In the genomic region with DNA sequence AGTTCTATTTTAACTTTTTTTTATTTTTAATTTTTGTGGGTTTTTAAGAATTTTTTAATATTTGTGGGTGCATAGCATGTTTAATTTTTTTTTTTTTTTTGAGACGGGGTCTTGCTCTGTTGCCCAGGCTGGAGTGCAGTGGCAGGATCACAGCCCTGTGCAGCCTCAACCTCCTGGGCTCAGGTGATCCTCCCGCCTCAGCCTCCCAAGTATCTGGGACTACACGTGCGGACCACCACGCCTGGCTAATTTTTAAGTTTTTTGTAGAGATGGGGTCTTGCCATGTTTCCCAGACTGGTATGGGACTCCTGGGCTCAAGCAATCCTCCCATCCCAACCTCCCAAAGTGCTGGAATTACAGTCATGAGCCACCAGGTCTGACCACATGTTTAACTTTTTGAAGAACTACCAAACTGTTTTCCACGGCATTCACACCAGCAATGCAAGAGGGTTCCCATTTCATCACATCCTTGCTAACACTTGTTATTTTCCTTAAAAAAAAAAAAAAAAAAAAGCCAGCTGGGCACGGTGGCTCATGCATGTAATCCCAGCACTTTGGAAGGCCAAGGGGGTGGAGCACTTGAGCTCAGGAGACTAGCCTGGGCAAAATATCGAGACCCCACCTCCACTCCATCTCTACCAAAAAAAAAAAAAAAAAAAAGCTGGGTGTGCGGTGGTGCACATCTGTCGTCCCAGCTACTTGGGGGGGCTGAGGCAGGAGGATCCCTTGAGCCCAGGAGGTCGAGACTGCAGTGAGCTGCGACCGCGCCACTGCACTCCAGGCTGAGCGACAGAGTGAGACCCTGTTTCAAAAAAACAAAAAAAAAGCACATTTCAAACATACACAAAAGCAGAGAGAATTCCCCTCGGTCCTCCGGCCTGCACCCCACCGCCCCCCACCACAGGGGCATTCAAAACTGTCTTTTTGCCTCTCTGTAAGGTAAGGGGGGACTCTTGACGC, we compare ENCODE assay signal across 1 cellular context.
TF ChIP-seq lines count a peak whose summit lies in the region.

No MANE protein-coding gene starts in this region.

TF ChIP-seq in K562, 482 proteins besides CTCF, POLR2A, EP300 and RAD21 (continued from another document and continues in another):
- TF ChIP-seq, protein P1, sequence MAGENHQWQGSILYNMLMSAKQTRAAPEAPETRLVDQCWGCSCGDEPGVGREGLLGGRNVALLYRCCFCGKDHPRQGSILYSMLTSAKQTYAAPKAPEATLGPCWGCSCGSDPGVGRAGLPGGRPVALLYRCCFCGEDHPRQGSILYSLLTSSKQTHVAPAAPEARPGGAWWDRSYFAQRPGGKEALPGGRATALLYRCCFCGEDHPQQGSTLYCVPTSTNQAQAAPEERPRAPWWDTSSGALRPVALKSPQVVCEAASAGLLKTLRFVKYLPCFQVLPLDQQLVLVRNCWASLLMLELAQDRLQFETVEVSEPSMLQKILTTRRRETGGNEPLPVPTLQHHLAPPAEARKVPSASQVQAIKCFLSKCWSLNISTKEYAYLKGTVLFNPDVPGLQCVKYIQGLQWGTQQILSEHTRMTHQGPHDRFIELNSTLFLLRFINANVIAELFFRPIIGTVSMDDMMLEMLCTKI (IDR thresholded peaks at IDR 0.05; ENCODE audit: partially characterized antibody), result no peak
- TF ChIP-seq MEF2A (IDR thresholded peaks at IDR 0.05; ENCODE audit: control insufficient read depth, low read depth, low read length) (peak; percentile 10; the same call in 1 of the 2 replicates), ZSCAN29 (IDR thresholded peaks at IDR 0.05) (0 out of 2 replicates have a peak, but pooled peaks have one; percentile 36), CXXC5 (CRISPR knock-in tag; IDR thresholded peaks at IDR 0.05) (no peak), RFX5 (IDR thresholded peaks at IDR 0.05; ENCODE audit: low read depth, low read length) (no peak), ZBTB8A (IDR thresholded peaks at IDR 0.05; ENCODE audit: partially characterized antibody) (no peak), ILK (tag; IDR thresholded peaks at IDR 0.05; ENCODE audit: borderline replicate concordance, low read depth) (no peak), MECOM (CRISPR knock-in tag; IDR thresholded peaks at IDR 0.05) (0 out of 2 replicates have a peak, but pooled peaks have one; percentile 3), ZNF124 (CRISPR knock-in tag; IDR thresholded peaks at IDR 0.05) (no peak), DMBX1 (CRISPR knock-in tag; IDR thresholded peaks at IDR 0.05; ENCODE audit: borderline replicate concordance) (0 out of 2 replicates have a peak, but pooled peaks have one; percentile 26), HIVEP1 (CRISPR knock-in tag; IDR thresholded peaks at IDR 0.05) (no peak), LEF1 (IDR thresholded peaks at IDR 0.05) (no peak), RBFOX2 (IDR thresholded peaks at IDR 0.05; ENCODE audit: low read depth, low read length) (no peak), ZNF551 (CRISPR knock-in tag; IDR thresholded peaks at IDR 0.05) (no peak), MAFK (IDR thresholded peaks at IDR 0.05; ENCODE audit: low read length) (no peak), PRPF4 (IDR thresholded peaks at IDR 0.05; ENCODE audit: insufficient read depth, low read depth, low read length, poor library complexity, severe bottlenecking) (no peak), GTF2F1 (IDR thresholded peaks at IDR 0.05; ENCODE audit: low read depth, low read length) (no peak), DNMT1 (IDR thresholded peaks at IDR 0.05) (no peak), CHD4 (IDR thresholded peaks at IDR 0.05; ENCODE audit: insufficient read depth, insufficient replicate concordance, low read depth, low read length, poor library complexity, severe bottlenecking) (no peak), ZNF696 (CRISPR knock-in tag; conservative IDR thresholded peaks at IDR 0.05) (no peak), FOXA1 (IDR thresholded peaks at IDR 0.05; ENCODE audit: borderline replicate concordance) (no peak), GATA2 (CRISPR knock-in tag; IDR thresholded peaks at IDR 0.05) (no peak), DIDO1 (tag; IDR thresholded peaks at IDR 0.05; ENCODE audit: low read depth) (no peak), ZNF408 (CRISPR knock-in tag; IDR thresholded peaks at IDR 0.05; ENCODE audit: low read depth) (no peak), ZNF766 (CRISPR knock-in tag; conservative IDR thresholded peaks at IDR 0.05) (no peak), CCAR2 (IDR thresholded peaks at IDR 0.05; ENCODE audit: low read depth, low read length) (no peak), NR2C2 (CRISPR knock-in tag; IDR thresholded peaks at IDR 0.05) (no peak), NR2C2 (tag; IDR thresholded peaks at IDR 0.05) (no peak), ZNF121 (CRISPR knock-in tag; conservative IDR thresholded peaks at IDR 0.05) (no peak), NELFE (IDR thresholded peaks at IDR 0.05; ENCODE audit: insufficient read depth, insufficient read length) (no peak), E2F3 (CRISPR knock-in tag; IDR thresholded peaks at IDR 0.05) (no peak), ZNF232 (CRISPR knock-in tag; IDR thresholded peaks at IDR 0.05) (no peak), SIRT6 (IDR thresholded peaks at IDR 0.05; ENCODE audit: low read depth, low read length) (no peak), ZNF354B (CRISPR knock-in tag; IDR thresholded peaks at IDR 0.05) (no peak), ZC3H11A (IDR thresholded peaks at IDR 0.05; ENCODE audit: low read depth, low read length) (no peak; the same call in 1 of the 2 replicates), ERF (CRISPR knock-in tag; IDR thresholded peaks at IDR 0.05) (no peak), ZNF695 (CRISPR knock-in tag; IDR thresholded peaks at IDR 0.05) (no peak), TAF15 (IDR thresholded peaks at IDR 0.05; ENCODE audit: low read depth, low read length) (no peak; the same call in 1 of the 2 replicates), EGR1 (conservative IDR thresholded peaks at IDR 0.05) (no peak), NFE2L1 (tag; IDR thresholded peaks at IDR 0.05; ENCODE audit: borderline replicate concordance, low read depth) (no peak), YBX1 (IDR thresholded peaks at IDR 0.05) (0 out of 2 replicates have a peak, but pooled peaks have one; percentile 18), PHB (CRISPR knock-in tag; IDR thresholded peaks at IDR 0.05) (no peak), POLR2H (tag; IDR thresholded peaks at IDR 0.05; ENCODE audit: low read depth) (no peak), TAF1 (IDR thresholded peaks at IDR 0.05; ENCODE audit: control insufficient read depth, extremely low read depth, insufficient read depth, low read length, severe bottlenecking) (no peak), SMARCA5 (IDR thresholded peaks at IDR 0.05) (no peak)
- TF ChIP-seq, protein P2, sequence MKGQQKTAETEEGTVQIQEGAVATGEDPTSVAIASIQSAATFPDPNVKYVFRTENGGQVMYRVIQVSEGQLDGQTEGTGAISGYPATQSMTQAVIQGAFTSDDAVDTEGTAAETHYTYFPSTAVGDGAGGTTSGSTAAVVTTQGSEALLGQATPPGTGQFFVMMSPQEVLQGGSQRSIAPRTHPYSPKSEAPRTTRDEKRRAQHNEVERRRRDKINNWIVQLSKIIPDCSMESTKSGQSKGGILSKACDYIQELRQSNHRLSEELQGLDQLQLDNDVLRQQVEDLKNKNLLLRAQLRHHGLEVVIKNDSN (CRISPR knock-in tag; IDR thresholded peaks at IDR 0.05), result no peak
- TF ChIP-seq, protein P3, sequence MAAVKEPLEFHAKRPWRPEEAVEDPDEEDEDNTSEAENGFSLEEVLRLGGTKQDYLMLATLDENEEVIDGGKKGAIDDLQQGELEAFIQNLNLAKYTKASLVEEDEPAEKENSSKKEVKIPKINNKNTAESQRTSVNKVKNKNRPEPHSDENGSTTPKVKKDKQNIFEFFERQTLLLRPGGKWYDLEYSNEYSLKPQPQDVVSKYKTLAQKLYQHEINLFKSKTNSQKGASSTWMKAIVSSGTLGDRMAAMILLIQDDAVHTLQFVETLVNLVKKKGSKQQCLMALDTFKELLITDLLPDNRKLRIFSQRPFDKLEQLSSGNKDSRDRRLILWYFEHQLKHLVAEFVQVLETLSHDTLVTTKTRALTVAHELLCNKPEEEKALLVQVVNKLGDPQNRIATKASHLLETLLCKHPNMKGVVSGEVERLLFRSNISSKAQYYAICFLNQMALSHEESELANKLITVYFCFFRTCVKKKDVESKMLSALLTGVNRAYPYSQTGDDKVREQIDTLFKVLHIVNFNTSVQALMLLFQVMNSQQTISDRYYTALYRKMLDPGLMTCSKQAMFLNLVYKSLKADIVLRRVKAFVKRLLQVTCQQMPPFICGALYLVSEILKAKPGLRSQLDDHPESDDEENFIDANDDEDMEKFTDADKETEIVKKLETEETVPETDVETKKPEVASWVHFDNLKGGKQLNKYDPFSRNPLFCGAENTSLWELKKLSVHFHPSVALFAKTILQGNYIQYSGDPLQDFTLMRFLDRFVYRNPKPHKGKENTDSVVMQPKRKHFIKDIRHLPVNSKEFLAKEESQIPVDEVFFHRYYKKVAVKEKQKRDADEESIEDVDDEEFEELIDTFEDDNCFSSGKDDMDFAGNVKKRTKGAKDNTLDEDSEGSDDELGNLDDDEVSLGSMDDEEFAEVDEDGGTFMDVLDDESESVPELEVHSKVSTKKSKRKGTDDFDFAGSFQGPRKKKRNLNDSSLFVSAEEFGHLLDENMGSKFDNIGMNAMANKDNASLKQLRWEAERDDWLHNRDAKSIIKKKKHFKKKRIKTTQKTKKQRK (IDR thresholded peaks at IDR 0.05; ENCODE audit: borderline replicate concordance, low read depth, low read length), result no peak
- TF ChIP-seq, protein P4, sequence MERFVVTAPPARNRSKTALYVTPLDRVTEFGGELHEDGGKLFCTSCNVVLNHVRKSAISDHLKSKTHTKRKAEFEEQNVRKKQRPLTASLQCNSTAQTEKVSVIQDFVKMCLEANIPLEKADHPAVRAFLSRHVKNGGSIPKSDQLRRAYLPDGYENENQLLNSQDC (CRISPR knock-in tag; IDR thresholded peaks at IDR 0.05), result no peak
- TF ChIP-seq, protein P5, sequence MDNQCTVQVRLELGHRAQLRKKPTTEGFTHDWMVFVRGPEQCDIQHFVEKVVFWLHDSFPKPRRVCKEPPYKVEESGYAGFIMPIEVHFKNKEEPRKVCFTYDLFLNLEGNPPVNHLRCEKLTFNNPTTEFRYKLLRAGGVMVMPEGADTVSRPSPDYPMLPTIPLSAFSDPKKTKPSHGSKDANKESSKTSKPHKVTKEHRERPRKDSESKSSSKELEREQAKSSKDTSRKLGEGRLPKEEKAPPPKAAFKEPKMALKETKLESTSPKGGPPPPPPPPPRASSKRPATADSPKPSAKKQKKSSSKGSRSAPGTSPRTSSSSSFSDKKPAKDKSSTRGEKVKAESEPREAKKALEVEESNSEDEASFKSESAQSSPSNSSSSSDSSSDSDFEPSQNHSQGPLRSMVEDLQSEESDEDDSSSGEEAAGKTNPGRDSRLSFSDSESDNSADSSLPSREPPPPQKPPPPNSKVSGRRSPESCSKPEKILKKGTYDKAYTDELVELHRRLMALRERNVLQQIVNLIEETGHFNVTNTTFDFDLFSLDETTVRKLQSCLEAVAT (IDR thresholded peaks at IDR 0.05), result no peak
- TF ChIP-seq, protein P6, sequence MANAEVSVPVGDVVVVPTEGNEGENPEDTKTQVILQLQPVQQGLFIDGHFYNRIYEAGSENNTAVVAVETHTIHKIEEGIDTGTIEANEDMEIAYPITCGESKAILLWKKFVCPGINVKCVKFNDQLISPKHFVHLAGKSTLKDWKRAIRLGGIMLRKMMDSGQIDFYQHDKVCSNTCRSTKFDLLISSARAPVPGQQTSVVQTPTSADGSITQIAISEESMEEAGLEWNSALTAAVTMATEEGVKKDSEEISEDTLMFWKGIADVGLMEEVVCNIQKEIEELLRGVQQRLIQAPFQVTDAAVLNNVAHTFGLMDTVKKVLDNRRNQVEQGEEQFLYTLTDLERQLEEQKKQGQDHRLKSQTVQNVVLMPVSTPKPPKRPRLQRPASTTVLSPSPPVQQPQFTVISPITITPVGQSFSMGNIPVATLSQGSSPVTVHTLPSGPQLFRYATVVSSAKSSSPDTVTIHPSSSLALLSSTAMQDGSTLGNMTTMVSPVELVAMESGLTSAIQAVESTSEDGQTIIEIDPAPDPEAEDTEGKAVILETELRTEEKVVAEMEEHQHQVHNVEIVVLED (CRISPR knock-in tag; IDR thresholded peaks at IDR 0.05), result no peak
- TF ChIP-seq, protein P7, sequence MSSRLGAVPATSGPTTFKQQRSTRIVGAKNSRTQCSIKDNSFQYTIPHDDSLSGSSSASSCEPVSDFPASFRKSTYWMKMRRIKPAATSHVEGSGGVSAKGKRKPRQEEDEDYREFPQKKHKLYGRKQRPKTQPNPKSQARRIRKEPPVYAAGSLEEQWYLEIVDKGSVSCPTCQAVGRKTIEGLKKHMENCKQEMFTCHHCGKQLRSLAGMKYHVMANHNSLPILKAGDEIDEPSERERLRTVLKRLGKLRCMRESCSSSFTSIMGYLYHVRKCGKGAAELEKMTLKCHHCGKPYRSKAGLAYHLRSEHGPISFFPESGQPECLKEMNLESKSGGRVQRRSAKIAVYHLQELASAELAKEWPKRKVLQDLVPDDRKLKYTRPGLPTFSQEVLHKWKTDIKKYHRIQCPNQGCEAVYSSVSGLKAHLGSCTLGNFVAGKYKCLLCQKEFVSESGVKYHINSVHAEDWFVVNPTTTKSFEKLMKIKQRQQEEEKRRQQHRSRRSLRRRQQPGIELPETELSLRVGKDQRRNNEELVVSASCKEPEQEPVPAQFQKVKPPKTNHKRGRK (tag; IDR thresholded peaks at IDR 0.05), result no peak
- TF ChIP-seq, protein P8, sequence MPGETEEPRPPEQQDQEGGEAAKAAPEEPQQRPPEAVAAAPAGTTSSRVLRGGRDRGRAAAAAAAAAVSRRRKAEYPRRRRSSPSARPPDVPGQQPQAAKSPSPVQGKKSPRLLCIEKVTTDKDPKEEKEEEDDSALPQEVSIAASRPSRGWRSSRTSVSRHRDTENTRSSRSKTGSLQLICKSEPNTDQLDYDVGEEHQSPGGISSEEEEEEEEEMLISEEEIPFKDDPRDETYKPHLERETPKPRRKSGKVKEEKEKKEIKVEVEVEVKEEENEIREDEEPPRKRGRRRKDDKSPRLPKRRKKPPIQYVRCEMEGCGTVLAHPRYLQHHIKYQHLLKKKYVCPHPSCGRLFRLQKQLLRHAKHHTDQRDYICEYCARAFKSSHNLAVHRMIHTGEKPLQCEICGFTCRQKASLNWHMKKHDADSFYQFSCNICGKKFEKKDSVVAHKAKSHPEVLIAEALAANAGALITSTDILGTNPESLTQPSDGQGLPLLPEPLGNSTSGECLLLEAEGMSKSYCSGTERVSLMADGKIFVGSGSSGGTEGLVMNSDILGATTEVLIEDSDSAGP (CRISPR knock-in tag; IDR thresholded peaks at IDR 0.05), result no peak
- TF ChIP-seq, protein P9, sequence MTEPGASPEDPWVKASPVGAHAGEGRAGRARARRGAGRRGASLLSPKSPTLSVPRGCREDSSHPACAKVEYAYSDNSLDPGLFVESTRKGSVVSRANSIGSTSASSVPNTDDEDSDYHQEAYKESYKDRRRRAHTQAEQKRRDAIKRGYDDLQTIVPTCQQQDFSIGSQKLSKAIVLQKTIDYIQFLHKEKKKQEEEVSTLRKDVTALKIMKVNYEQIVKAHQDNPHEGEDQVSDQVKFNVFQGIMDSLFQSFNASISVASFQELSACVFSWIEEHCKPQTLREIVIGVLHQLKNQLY (CRISPR knock-in tag; conservative IDR thresholded peaks at IDR 0.05), result no peak
- TF ChIP-seq, protein P10, sequence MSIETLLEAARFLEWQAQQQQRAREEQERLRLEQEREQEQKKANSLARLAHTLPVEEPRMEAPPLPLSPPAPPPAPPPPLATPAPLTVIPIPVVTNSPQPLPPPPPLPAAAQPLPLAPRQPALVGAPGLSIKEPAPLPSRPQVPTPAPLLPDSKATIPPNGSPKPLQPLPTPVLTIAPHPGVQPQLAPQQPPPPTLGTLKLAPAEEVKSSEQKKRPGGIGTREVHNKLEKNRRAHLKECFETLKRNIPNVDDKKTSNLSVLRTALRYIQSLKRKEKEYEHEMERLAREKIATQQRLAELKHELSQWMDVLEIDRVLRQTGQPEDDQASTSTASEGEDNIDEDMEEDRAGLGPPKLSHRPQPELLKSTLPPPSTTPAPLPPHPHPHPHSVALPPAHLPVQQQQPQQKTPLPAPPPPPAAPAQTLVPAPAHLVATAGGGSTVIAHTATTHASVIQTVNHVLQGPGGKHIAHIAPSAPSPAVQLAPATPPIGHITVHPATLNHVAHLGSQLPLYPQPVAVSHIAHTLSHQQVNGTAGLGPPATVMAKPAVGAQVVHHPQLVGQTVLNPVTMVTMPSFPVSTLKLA (conservative IDR thresholded peaks at IDR 0.05), result no peak
